Comparison of ENCODE assay signal across 12 cellular contexts in the genomic region with DNA sequence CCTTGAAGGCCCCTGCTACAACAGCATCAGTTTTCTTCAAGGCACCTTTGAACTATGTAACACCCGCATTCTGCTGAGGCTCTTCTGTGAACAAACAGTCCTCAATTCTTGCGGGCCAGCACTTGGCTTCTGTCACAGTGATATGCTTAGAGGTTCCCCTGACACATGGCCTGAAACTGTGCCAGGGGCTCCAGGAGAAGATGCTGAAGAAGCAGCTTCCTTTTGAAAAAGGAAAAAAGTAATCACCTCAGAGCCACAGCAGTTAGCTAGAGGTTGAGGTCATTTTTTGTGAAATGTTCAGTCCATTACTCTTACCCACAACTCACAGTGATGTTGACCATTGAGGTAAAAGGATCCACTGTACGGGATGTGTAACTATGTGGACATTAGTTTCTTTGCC.
DNase-seq lines count a peak whose midpoint lies in the region; ATAC-seq and TF ChIP-seq lines count a peak whose summit lies in the region.
"Had no signal": no experiment of that assay in that cellular context is flagged by ENCODE, and none has a peak within 500 bp of the region (broad histone marks: within the 10 kb centered on the region; RNA-seq: fewer than 3 reads in every experiment).

No MANE protein-coding gene starts in this region.

- no peak for TF ChIP-seq CTCF in heart right ventricle (IDR thresholded peaks at IDR 0.05)

- H3K27ac Mint-ChIP-seq in activated CD4-positive, alpha-beta T cell treated with anti-CD3 and anti-CD28 coated beads, Interleukin-2, amount 10 ng/mL, durations not matched to agents 7 days and 5 days, result peak overlapping the region; percentile 68
- peak overlapping the region; percentile 96 for H3K27ac Mint-ChIP-seq in stimulated activated effector memory CD8-positive, alpha-beta T cell treated with anti-CD3 and anti-CD28 coated beads, Interleukin-12 subunit alpha, Interleukin-12 subunit beta, amount 100 ng/mL, for 72 hours
- H3K27ac Mint-ChIP-seq: B cell, nephron had no signal

- H3K27me3 ChIP-seq in heart right ventricle, result no peaks in the 10 kb centered on the region

- H3K36me3 Mint-ChIP-seq in activated CD4-positive, alpha-beta T cell treated with anti-CD3 and anti-CD28 coated beads, Interleukin-2, amount 10 ng/mL, durations not matched to agents 7 days and 5 days (ENCODE audit: low read depth), result peaks cover 14% of the 10 kb centered on the region
- peaks cover 20% of the 10 kb centered on the region for H3K36me3 Mint-ChIP-seq in stimulated activated effector memory CD8-positive, alpha-beta T cell treated with anti-CD3 and anti-CD28 coated beads, Interleukin-12 subunit alpha, Interleukin-12 subunit beta, amount 100 ng/mL, for 72 hours

- no peaks in the 10 kb centered on the region for H3K9me3 ChIP-seq in heart right ventricle

- POLR2A ChIA-PET in activated CD4-positive, alpha-beta T cell treated with anti-CD3 and anti-CD28 coated beads, Interleukin-2, amount 10 ng/mL, durations not matched to agents 7 days and 5 days (lab: Charles Lee), result no interaction called here

- H3K27ac ChIP-seq in heart right ventricle, result peak overlapping the region in 6 of 10 donors; percentile 12 to 54 (median 37)

- no peak overlapping the region for H3K4me3 ChIP-seq in heart right ventricle

- peak overlapping the region; percentile 28 for H3K4me3 Mint-ChIP-seq in activated CD4-positive, alpha-beta T cell treated with anti-CD3 and anti-CD28 coated beads, Interleukin-2, amount 10 ng/mL, durations not matched to agents 7 days and 5 days
- peak overlapping the region; percentile 87 for H3K4me3 Mint-ChIP-seq in stimulated activated effector memory CD8-positive, alpha-beta T cell treated with anti-CD3 and anti-CD28 coated beads, Interleukin-12 subunit alpha, Interleukin-12 subunit beta, amount 100 ng/mL, for 72 hours
- H3K4me3 Mint-ChIP-seq: B cell; central memory CD8-positive, alpha-beta T cell had no signal

- H3K4me1 Mint-ChIP-seq in activated CD4-positive, alpha-beta T cell treated with anti-CD3 and anti-CD28 coated beads, Interleukin-2, amount 10 ng/mL, durations not matched to agents 7 days and 5 days, result peaks cover 27% of the 10 kb centered on the region
- peaks cover 25% of the 10 kb centered on the region for H3K4me1 Mint-ChIP-seq in stimulated activated effector memory CD8-positive, alpha-beta T cell treated with anti-CD3 and anti-CD28 coated beads, Interleukin-12 subunit alpha, Interleukin-12 subunit beta, amount 100 ng/mL, for 72 hours

- no peak for DNase-seq in activated CD4-positive, alpha-beta T cell treated with anti-CD3 and anti-CD28 coated beads, Interleukin-2, amount 10 ng/mL, durations not matched to agents 7 days and 5 days
- DNase-seq in activated CD4-positive, alpha-beta T cell treated with anti-CD3 and anti-CD28 coated beads, Interleukin-2, amount 50 U/mL, for 1 hour, result no peak
- peak; percentile 10 for DNase-seq in UCSD-AML1 (lab: John Stamatoyannopoulos, UW; ENCODE audit: unreplicated experiment)
- DNase-seq in heart right ventricle, result peak in 1 of 2 donors; percentile 43
- DNase-seq in stimulated activated effector memory CD8-positive, alpha-beta T cell treated with anti-CD3 and anti-CD28 coated beads, Interleukin-12 subunit alpha, Interleukin-12 subunit beta, amount 100 ng/mL, for 72 hours (ENCODE audit: low spot score in 2 of 2), result no peak
- DNase-seq in NCI-H345 treated with DMSO at 0.1 percent for 48 hours (lab: John Stamatoyannopoulos, UW; ENCODE audit: unreplicated experiment), result no peak
- DNase-seq: activated CD4-positive, CD25-positive, alpha-beta regulatory T cell treated with anti-CD3 and anti-CD28 coated beads, Interleukin-2, amount 50 U/mL, for 72 hours had no signal

- 45 to 52% methylated on average over 3 of the region's 3 CpGs for WGBS in heart right ventricle, 2 donors

- CTCF ChIA-PET in activated CD4-positive, alpha-beta T cell treated with anti-CD3 and anti-CD28 coated beads, Interleukin-2, amount 10 ng/mL, durations not matched to agents 7 days and 5 days (lab: Charles Lee), result interaction anchor here (0.6 to 3.5 kb wide), 5 partner anchors 10 to 132 kb away, joined by 3 to 12 read pairs (median 5); no protein-coding TSS in a partner anchor

- peaks cover 2% of the 10 kb centered on the region for H3K27me3 Mint-ChIP-seq in activated CD4-positive, alpha-beta T cell treated with anti-CD3 and anti-CD28 coated beads, Interleukin-2, amount 10 ng/mL, durations not matched to agents 7 days and 5 days
- H3K27me3 Mint-ChIP-seq: central memory CD8-positive, alpha-beta T cell had no signal

- H3K4me1 ChIP-seq in heart right ventricle, result peaks cover 3 to 40% (median 32%) of the 10 kb centered on the region in 9 donors

- intact Hi-C loops in heart right ventricle (cut with DNase I), result loop anchor here in 1 of 10 donors (10.0 kb wide), 1 partner anchor 82 kb away; no protein-coding TSS in a partner anchor

- H3K9me3 Mint-ChIP-seq in activated CD4-positive, alpha-beta T cell treated with anti-CD3 and anti-CD28 coated beads, Interleukin-2, amount 10 ng/mL, durations not matched to agents 7 days and 5 days, result peaks cover 3% of the 10 kb centered on the region
- no peaks in the 10 kb centered on the region for H3K9me3 Mint-ChIP-seq in stimulated activated effector memory CD8-positive, alpha-beta T cell treated with anti-CD3 and anti-CD28 coated beads, Interleukin-12 subunit alpha, Interleukin-12 subunit beta, amount 100 ng/mL, for 72 hours
- H3K9me3 Mint-ChIP-seq: central memory CD8-positive, alpha-beta T cell; nephron had no signal

- H3K36me3 ChIP-seq in heart right ventricle, result no peaks in the 10 kb centered on the region

- ATAC-seq in heart right ventricle (no peak), GM21515 (IDR thresholded peaks at IDR 0.05; ENCODE audit: unreplicated experiment) (no peak)
- no peak for ATAC-seq in stimulated activated effector memory CD8-positive, alpha-beta T cell treated with anti-CD3 and anti-CD28 coated beads, Interleukin-12 subunit alpha, Interleukin-12 subunit beta, amount 100 ng/mL, for 72 hours
- no peak for ATAC-seq in activated CD4-positive, CD25-positive, alpha-beta regulatory T cell treated with anti-CD3 and anti-CD28 coated beads, Interleukin-2, amount 50 U/mL, for 24 hours
